1 cellular context compared by ENCODE assay signal in the genomic region with DNA sequence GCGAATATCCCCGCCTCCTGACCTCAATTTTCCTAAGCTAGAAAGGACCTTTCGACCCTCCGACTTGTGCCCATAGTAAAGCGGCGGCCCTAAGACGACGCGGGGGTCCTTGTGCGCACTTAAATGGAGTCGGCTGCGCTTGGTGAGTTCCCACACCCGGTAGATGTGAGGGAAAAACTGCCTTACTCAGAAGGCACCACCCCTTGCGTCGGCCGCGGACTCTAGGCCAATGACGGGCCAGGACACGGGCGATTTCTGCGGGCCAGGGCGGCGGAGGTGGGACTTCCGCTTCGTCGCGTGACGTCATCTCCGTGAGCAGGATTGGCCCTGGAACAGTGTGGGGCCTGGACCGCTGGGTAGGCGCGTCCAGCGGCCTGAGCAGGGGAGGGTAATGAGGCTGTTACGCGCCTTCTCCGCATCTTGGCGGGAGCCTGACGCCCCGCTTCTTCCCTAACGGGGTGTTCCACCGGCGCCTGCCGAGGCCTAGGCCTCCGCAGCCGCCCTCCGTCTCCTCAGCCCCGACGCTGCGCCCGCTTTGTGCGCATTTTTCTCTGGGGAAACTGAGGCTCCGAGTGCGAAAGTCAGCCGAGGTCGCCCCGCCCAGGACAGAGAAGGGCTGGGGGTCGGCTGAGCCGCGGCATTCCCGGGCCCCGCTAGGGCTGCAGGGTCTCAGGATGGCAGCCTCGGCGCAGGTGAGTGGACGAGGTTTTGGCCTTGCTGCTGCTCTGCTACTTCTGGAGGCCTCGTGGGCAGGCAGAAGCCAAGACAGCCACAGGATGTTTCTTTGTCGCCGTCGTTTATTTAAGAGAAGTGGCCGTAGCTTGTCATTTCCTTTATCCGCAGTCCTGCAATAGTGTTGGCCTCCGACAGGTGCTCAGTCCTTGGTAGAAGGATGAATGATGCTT.
A peak's percentile ranks its signal among the peaks of the same experiment; 100 is the strongest.
TF ChIP-seq lines count a peak whose summit lies in the region.

Gene ZNF543, plus strand, starts transcription at position 293 of the 905 bp plus-strand sequence. Its CDS starts 382 bp downstream, at position 675.

TF ChIP-seq in GM12878, 131 proteins besides CTCF, POLR2A, EP300 and RAD21 (continued from another document and continues in another):
- TF ChIP-seq GATAD2B (conservative IDR thresholded peaks at IDR 0.05; ENCODE audit: low read depth) (peak; percentile 42; the same call in 1 of the 2 replicates), ZSCAN29 (IDR thresholded peaks at IDR 0.05) (no peak), NFXL1 (IDR thresholded peaks at IDR 0.05; ENCODE audit: borderline replicate concordance) (no peak), PKNOX1 (IDR thresholded peaks at IDR 0.05) (peak; percentile 29; the same call in 1 of the 2 replicates), ATF3 (IDR thresholded peaks at IDR 0.05; ENCODE audit: borderline replicate concordance, extremely low read depth, low read depth, low read length) (no peak), ZNF622 (IDR thresholded peaks at IDR 0.05) (no peak), YY1 (IDR thresholded peaks at IDR 0.05; ENCODE audit: low read depth, low read length) (peak; percentile 65; the same call in 1 of the 2 replicates), FOXK2 (IDR thresholded peaks at IDR 0.05) (no peak), MYC (IDR thresholded peaks at IDR 0.05; ENCODE audit: insufficient read depth, insufficient read length, insufficient replicate concordance, low read length, severe bottlenecking) (no peak), YBX1 (IDR thresholded peaks at IDR 0.05) (no peak), RCOR1 (conservative IDR thresholded peaks at IDR 0.05; ENCODE audit: low read depth, low read length) (no peak), REST (IDR thresholded peaks at IDR 0.05; ENCODE audit: low read depth, low read length) (no peak), MTA3 (IDR thresholded peaks at IDR 0.05; ENCODE audit: borderline replicate concordance, low read length) (no peak), TCF7 (IDR thresholded peaks at IDR 0.05; ENCODE audit: borderline replicate concordance) (no peak), CHD4 (IDR thresholded peaks at IDR 0.05) (no peak), SUPT20H (IDR thresholded peaks at IDR 0.05; ENCODE audit: borderline replicate concordance, control insufficient read depth, low read depth, low read length) (no peak), E2F4 (IDR thresholded peaks at IDR 0.05; ENCODE audit: low read depth, low read length) (no peak), ASH2L (IDR thresholded peaks at IDR 0.05; ENCODE audit: borderline replicate concordance, low read depth) (no peak), RB1 (IDR thresholded peaks at IDR 0.05; ENCODE audit: borderline replicate concordance) (peak; percentile 45; the same call in 1 of the 2 replicates), SMAD1 (IDR thresholded peaks at IDR 0.05; ENCODE audit: low read depth, partially characterized antibody) (no peak), MEF2A (IDR thresholded peaks at IDR 0.05; ENCODE audit: insufficient read depth, low read depth, low read length) (no peak), RBBP5 (conservative IDR thresholded peaks at IDR 0.05) (no peak), CREM (IDR thresholded peaks at IDR 0.05; ENCODE audit: low read depth) (peak; percentile 97), RELB (IDR thresholded peaks at IDR 0.05; ENCODE audit: low read depth) (peak; percentile 42), KAT2A (conservative IDR thresholded peaks at IDR 0.05; ENCODE audit: control insufficient read depth, low read depth, low read length) (no peak), ZZZ3 (IDR thresholded peaks at IDR 0.05; ENCODE audit: control insufficient read depth, insufficient read length, low read depth) (no peak), ZNF384 (IDR thresholded peaks at IDR 0.05; ENCODE audit: borderline replicate concordance, low read depth, low read length) (no peak), JUND (IDR thresholded peaks at IDR 0.05; ENCODE audit: low read depth, low read length) (peak; percentile 85), FOXM1 (IDR thresholded peaks at IDR 0.05; ENCODE audit: low read depth, low read length) (no peak), CREB1 (IDR thresholded peaks at IDR 0.05; ENCODE audit: low read depth) (peak; percentile 97), NBN (IDR thresholded peaks at IDR 0.05) (peak; percentile 100), RUNX3 (IDR thresholded peaks at IDR 0.05; ENCODE audit: low read length) (peak; percentile 39), MYB (IDR thresholded peaks at IDR 0.05; ENCODE audit: borderline replicate concordance, low read depth, low read length) (no peak), NR2C1 (IDR thresholded peaks at IDR 0.05) (peak; percentile 48; the same call in 1 of the 2 replicates), EZH2 (IDR thresholded peaks at IDR 0.05; ENCODE audit: borderline replicate concordance, control insufficient read depth, low read depth, low read length) (no peak), POU2F2 (IDR thresholded peaks at IDR 0.05; ENCODE audit: borderline replicate concordance, low read depth, low read length) (peak; percentile 60; the same call in 2 of the 3 replicates), MTA2 (IDR thresholded peaks at IDR 0.05; ENCODE audit: low read depth) (no peak), ZNF274 (IDR thresholded peaks at IDR 0.05; ENCODE audit: insufficient read depth, insufficient read length) (no peak), GABPA (IDR thresholded peaks at IDR 0.05; ENCODE audit: low read depth) (peak; percentile 93), DPF2 (IDR thresholded peaks at IDR 0.05) (0 out of 2 replicates have a peak, but pooled peaks have one; percentile 51), SREBF1 (IDR thresholded peaks at IDR 0.05; ENCODE audit: low read length) (peak; percentile 36; the same call in 1 of the 2 replicates), ETV6 (conservative IDR thresholded peaks at IDR 0.05 in 1 of 2, IDR thresholded peaks at IDR 0.05 in 1 of 2; ENCODE audit: borderline replicate concordance in 1 of 2, low read depth in 1 of 2) (no peak), CHD2 (IDR thresholded peaks at IDR 0.05; ENCODE audit: borderline replicate concordance, low read depth, low read length) (peak; percentile 84), HSF1 (IDR thresholded peaks at IDR 0.05; ENCODE audit: low read depth, low read length) (no peak), BRCA1 (IDR thresholded peaks at IDR 0.05; ENCODE audit: low read depth, low read length) (peak; percentile 43; the same call in 1 of the 2 replicates), SMC3 (IDR thresholded peaks at IDR 0.05; ENCODE audit: borderline replicate concordance, low read length) (no peak; the same call in 1 of the 2 replicates)
- TF ChIP-seq, protein P1, sequence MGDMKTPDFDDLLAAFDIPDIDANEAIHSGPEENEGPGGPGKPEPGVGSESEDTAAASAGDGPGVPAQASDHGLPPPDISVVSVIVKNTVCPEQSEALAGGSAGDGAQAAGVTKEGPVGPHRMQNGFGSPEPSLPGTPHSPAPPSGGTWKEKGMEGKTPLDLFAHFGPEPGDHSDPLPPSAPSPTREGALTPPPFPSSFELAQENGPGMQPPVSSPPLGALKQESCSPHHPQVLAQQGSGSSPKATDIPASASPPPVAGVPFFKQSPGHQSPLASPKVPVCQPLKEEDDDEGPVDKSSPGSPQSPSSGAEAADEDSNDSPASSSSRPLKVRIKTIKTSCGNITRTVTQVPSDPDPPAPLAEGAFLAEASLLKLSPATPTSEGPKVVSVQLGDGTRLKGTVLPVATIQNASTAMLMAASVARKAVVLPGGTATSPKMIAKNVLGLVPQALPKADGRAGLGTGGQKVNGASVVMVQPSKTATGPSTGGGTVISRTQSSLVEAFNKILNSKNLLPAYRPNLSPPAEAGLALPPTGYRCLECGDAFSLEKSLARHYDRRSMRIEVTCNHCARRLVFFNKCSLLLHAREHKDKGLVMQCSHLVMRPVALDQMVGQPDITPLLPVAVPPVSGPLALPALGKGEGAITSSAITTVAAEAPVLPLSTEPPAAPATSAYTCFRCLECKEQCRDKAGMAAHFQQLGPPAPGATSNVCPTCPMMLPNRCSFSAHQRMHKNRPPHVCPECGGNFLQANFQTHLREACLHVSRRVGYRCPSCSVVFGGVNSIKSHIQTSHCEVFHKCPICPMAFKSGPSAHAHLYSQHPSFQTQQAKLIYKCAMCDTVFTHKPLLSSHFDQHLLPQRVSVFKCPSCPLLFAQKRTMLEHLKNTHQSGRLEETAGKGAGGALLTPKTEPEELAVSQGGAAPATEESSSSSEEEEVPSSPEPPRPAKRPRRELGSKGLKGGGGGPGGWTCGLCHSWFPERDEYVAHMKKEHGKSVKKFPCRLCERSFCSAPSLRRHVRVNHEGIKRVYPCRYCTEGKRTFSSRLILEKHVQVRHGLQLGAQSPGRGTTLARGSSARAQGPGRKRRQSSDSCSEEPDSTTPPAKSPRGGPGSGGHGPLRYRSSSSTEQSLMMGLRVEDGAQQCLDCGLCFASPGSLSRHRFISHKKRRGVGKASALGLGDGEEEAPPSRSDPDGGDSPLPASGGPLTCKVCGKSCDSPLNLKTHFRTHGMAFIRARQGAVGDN (IDR thresholded peaks at IDR 0.05), result peak; percentile 42
